Comparison of ENCODE assay signal across 22 cellular contexts in the genomic region with DNA sequence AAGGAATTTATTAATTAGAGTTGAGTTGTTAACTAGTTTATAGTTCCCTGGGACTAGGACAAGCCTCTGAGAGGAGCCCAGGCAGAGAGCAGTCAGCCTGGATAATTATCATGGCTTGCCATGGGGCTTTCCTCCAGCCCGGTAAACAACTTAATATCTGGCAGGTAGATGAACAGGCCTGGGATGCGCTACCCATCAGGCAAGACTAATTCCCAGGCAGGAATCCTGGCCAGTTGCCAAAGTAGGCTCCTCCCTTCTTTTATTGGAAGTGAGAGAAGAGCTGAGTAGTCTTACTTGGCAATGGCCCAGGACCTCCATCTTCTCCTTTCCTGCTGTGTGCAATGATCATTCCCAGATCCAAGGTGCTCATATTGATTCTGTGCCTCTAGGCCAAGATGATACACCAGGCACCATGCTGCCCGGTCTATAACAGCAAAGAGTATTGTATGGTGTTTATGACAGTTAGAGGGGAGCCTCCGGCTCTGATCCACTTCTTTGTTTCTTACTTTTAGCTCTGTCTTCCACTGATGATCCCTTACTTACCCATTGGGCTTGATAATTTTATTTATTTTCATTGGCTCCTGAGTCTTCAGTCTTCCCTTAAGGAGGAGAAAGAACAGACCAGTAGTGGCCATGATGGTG.
DNase-seq lines count a peak whose midpoint lies in the region; ATAC-seq and TF ChIP-seq lines count a peak whose summit lies in the region.
"Had no signal": no experiment of that assay in that cellular context is flagged by ENCODE, and none has a peak within 500 bp of the region (broad histone marks: within the 10 kb centered on the region; RNA-seq: fewer than 3 reads in every experiment).

No MANE protein-coding gene starts in this region.

- no peaks in the 10 kb centered on the region for H3K9me3 ChIP-seq in PC-3 (ENCODE audit: low read length)
- H3K9me3 ChIP-seq: spleen had no signal

- CTCF ChIA-PET in PC-3 (lab: Charles Lee): no interaction called here

- H3K4me2 ChIP-seq in PC-3 (ENCODE audit: low read length): no peak overlapping the region

- no peak overlapping the region for H2AFZ ChIP-seq in PC-3 (ENCODE audit: low read length)

- no peak for ATAC-seq in PC-3
- ATAC-seq in HG02763 (IDR thresholded peaks at IDR 0.05; ENCODE audit: unreplicated experiment): no peak
- ATAC-seq in GM19351 (IDR thresholded peaks at IDR 0.05; ENCODE audit: unreplicated experiment): no peak
- ATAC-seq in GM19397 (IDR thresholded peaks at IDR 0.05; ENCODE audit: unreplicated experiment): no peak
- ATAC-seq: activated CD4-positive, CD25-positive, alpha-beta regulatory T cell treated with anti-CD3 and anti-CD28 coated beads, Interleukin-2, amount 50 U/mL, for 24 hours; natural killer cell; Right ventricle myocardium inferior; stimulated activated effector memory CD8-positive, alpha-beta T cell treated with anti-CD3 and anti-CD28 coated beads, Interleukin-12 subunit alpha, Interleukin-12 subunit beta, amount 100 ng/mL, for 72 hours; T-helper 17 cell had no signal

- no peaks in the 10 kb centered on the region for H3F3A ChIP-seq in PC-3 (ENCODE audit: low read length, unreplicated experiment)

- H3K36me3 ChIP-seq in PC-3 (ENCODE audit: low read depth, low read length): no peaks in the 10 kb centered on the region
- H3K36me3 ChIP-seq: spleen had no signal

- DNase-seq in EH (ENCODE audit: low read depth) (peak; percentile 5), NCI-H1105 (lab: John Stamatoyannopoulos, UW) (peak; percentile 55), PC-3 (peak; percentile 47), epithelial cell of esophagus (ENCODE audit: low read depth) (peak; percentile 20), NOMO-1 treated with DMSO at 0.1 percent for 48 hours (lab: John Stamatoyannopoulos, UW; ENCODE audit: unreplicated experiment) (no peak)
- DNase-seq: activated effector memory CD4-positive, alpha-beta T cell treated with anti-CD3 and anti-CD28 coated beads, Interleukin-2, amount 50 U/mL, for 16 hours; central memory CD4-positive, alpha-beta T cell; effector CD8-positive, alpha-beta T cell; GF-D8; GOT3; hippocampal formation; KG1; natural killer cell; NCI-H146; spleen; T-helper 17 cell had no signal

- H3K9me2 ChIP-seq in PC-3 (replicated peaks; ENCODE audit: low read length): no peaks in the 10 kb centered on the region

- intact Hi-C loops in PC-3 (cut with micrococcal nuclease): no loop called here

- H4K20me1 ChIP-seq in PC-3 (ENCODE audit: low read length): no peaks in the 10 kb centered on the region

- no peaks in the 10 kb centered on the region for H3K4me1 ChIP-seq in PC-3 (ENCODE audit: insufficient read depth, low read length)
- H3K4me1 ChIP-seq: spleen had no signal

- POLR2A ChIA-PET in PC-3 (lab: Charles Lee; ENCODE audit: unreplicated experiment): no interaction called here

- H3K27me3 ChIP-seq in PC-3 (ENCODE audit: low read length): peaks cover 27% of the 10 kb centered on the region; the same call in 1 of the 2 replicates
- H3K27me3 ChIP-seq: spleen had no signal

- no peak overlapping the region for H3K9ac ChIP-seq in PC-3 (ENCODE audit: low read length)

- TF ChIP-seq CTCF in PC-3 (conservative IDR thresholded peaks at IDR 0.05; ENCODE audit: low read depth, low read length) (no peak), epithelial cell of esophagus (IDR thresholded peaks at IDR 0.05; ENCODE audit: insufficient read depth, low read depth, low read length, missing control alignments) (no peak)

- no peak overlapping the region for H3K27ac ChIP-seq in PC-3 (ENCODE audit: low read length)
- H3K27ac ChIP-seq: spleen had no signal

- no peak overlapping the region for H3K4me3 ChIP-seq in PC-3 (ENCODE audit: low read length)
- H3K4me3 ChIP-seq in epithelial cell of esophagus (ENCODE audit: low read length): no peak overlapping the region
- H3K4me3 ChIP-seq: spleen had no signal

- no TSS peak for BruUV-seq in PC-3 (replicated peaks; lab: Mats Ljungman, UMichigan)

- H3K79me2 ChIP-seq in PC-3 (ENCODE audit: low read length): no peaks in the 10 kb centered on the region
